ENCODE assay signal across 9 cellular contexts in genomic region chr10:69696073-69696731, GRCh38.
DNase-seq lines count a peak whose midpoint lies in the region; ATAC-seq and TF ChIP-seq lines count a peak whose summit lies in the region.
"Had no signal": no experiment of that assay in that cellular context is flagged by ENCODE, and none has a peak within 500 bp of the region (broad histone marks: within the 10 kb centered on the region; RNA-seq: fewer than 3 reads in every experiment).

No MANE protein-coding gene starts in this region.

- H3K27ac ChIP-seq in colonic mucosa (no peak overlapping the region), mesendoderm (ENCODE audit: low read depth, low read length) (no peak overlapping the region)

- H4K5ac ChIP-seq in mesendoderm (ENCODE audit: low read length) = no peak overlapping the region

- no peak overlapping the region for H2BK15ac ChIP-seq in mesendoderm (replicated peaks; ENCODE audit: low read depth)

- no peak overlapping the region for H3K18ac ChIP-seq in mesendoderm (ENCODE audit: low read length)

- peak; percentile 71 for ATAC-seq in Right ventricle myocardium superior (ENCODE audit: poor library complexity)
- no peak for ATAC-seq in GM18505 (IDR thresholded peaks at IDR 0.05; ENCODE audit: unreplicated experiment)
- ATAC-seq in HG03095 (IDR thresholded peaks at IDR 0.05; ENCODE audit: unreplicated experiment) = no peak

- no peak for DNase-seq in Right ventricle myocardium superior
- DNase-seq in cardiac septum (ENCODE audit: low spot score) = no peak
- DNase-seq in NCI-H460 (ENCODE audit: extremely low read depth, low read depth) = peak; percentile 54
- DNase-seq in colonic mucosa = no peak
- peak; percentile 93 for DNase-seq in mesendoderm
- DNase-seq in stimulated activated naive CD4-positive, alpha-beta T cell (lab: John Stamatoyannopoulos, UW) = no peak
- DNase-seq: stimulated activated naive B cell treated with anti-CD40 and anti-IgM and Interleukin-4, amounts not matched to agents 10 μg/mL and 1 μg/mL and 100 μg/mL, for 72 hours had no signal

- no peaks in the 10 kb centered on the region for H3K79me2 ChIP-seq in mesendoderm (ENCODE audit: control insufficient read depth, insufficient read depth, low read length)

- intact Hi-C loops in Right ventricle myocardium superior (cut with DNase I) = loop anchor here (5.0 kb wide), 1 partner anchor 106 kb away; the partner anchor contains the start of gene COL13A1
- intact Hi-C loops in cardiac septum (cut with DNase I) = loop anchor here (5.0 kb wide), 1 partner anchor 221 kb away; no protein-coding TSS in a partner anchor
- intact Hi-C loops in colonic mucosa (cut with DNase I) = no loop called here

- H3K56ac ChIP-seq in mesendoderm (ENCODE audit: low read length) = no peak overlapping the region

- no peak overlapping the region for H2AK5ac ChIP-seq in mesendoderm (ENCODE audit: low read length)

- H3K27me3 ChIP-seq in colonic mucosa = no peaks in the 10 kb centered on the region
- no peaks in the 10 kb centered on the region for H3K27me3 ChIP-seq in mesendoderm (ENCODE audit: insufficient read depth, low read length, poor library complexity)

- no peak overlapping the region for H4K8ac ChIP-seq in mesendoderm (ENCODE audit: low read depth, low read length)

- no peaks in the 10 kb centered on the region for H3K9me3 ChIP-seq in colonic mucosa

- no CpG with 5 or more reads among the region's 9 CpGs for WGBS in mesendoderm (ENCODE audit: extremely low coverage, insufficient coverage, low lambda C conversion rate)

- H3K4me3 ChIP-seq in colonic mucosa (no peak overlapping the region), mesendoderm (ENCODE audit: low read length) (no peak overlapping the region)

- TF ChIP-seq CTCF in colonic mucosa (IDR thresholded peaks at IDR 0.05) = peak; percentile 29

- no peak overlapping the region for H3K4ac ChIP-seq in mesendoderm (ENCODE audit: low read depth, low read length)

- no peak overlapping the region for H3K23ac ChIP-seq in mesendoderm (ENCODE audit: low read length)

- H3K36me3 ChIP-seq in colonic mucosa = no peaks in the 10 kb centered on the region
- H3K36me3 ChIP-seq in mesendoderm (ENCODE audit: control insufficient read depth, insufficient read depth, low read length) = no peaks in the 10 kb centered on the region

- H3K9ac ChIP-seq in colonic mucosa (ENCODE audit: low read depth in 2 of 2, low read length in 2 of 2) = no peak overlapping the region
- H3K9ac ChIP-seq in mesendoderm (ENCODE audit: low read length) = no peak overlapping the region

- no peaks in the 10 kb centered on the region for H3K79me1 ChIP-seq in mesendoderm (ENCODE audit: low read length)

- no peak overlapping the region for H2BK120ac ChIP-seq in mesendoderm (ENCODE audit: low read depth, low read length)

- no peaks in the 10 kb centered on the region for H3K4me1 ChIP-seq in colonic mucosa
- no peaks in the 10 kb centered on the region for H3K4me1 ChIP-seq in mesendoderm (ENCODE audit: control insufficient read depth, low read depth, low read length)

- no peak overlapping the region for H2BK5ac ChIP-seq in mesendoderm (ENCODE audit: low read length)

- H3K4me2 ChIP-seq in mesendoderm (ENCODE audit: low read length) = no peak overlapping the region

- TF ChIP-seq POLR2A in GM18505 (IDR thresholded peaks at IDR 0.05; ENCODE audit: borderline replicate concordance, extremely low read depth, insufficient read depth, insufficient read length) = no peak

Comparison
In these comparisons a context has a peak if more than half of its experiments do, and no peak if none do; other contexts are left out.
1. DNase-seq: peak in NCI-H460 (single experiment) and mesendoderm (single experiment); none in Right ventricle myocardium superior (single experiment), cardiac septum (single experiment), colonic mucosa (single experiment) and stimulated activated naive CD4-positive, alpha-beta T cell (0 of 6).